Comparison of ENCODE assay signal across 8 cellular contexts in the genomic region with DNA sequence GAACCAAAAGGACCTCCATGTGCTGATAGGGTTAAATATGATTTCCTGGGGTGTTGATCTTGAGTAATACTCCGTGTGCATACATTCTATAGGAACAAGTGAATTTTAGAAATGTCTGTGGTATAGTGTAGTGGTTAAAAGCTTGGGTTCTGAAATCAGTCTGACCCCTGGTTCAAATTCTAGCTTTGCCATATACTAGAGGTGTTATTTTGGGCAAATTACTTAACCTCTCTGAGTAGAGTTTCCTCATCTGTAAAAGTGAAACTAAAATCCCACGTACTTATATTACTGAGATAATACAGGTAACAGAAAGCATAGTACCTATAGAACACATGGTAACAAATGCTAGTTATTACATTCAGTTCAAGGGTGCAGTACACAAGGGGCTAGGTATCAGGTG. TPM values are rescaled to one million over a fixed set of nuclear protein-coding genes. Genes with fewer than 3 reads are reported as not detected.
DNase-seq lines count a peak whose midpoint lies in the region; ATAC-seq and TF ChIP-seq lines count a peak whose summit lies in the region.
"Not testable (repeated sequence)": the region's sequence is repeated elsewhere in the genome, so short reads cannot be mapped to it uniquely, and the experiment has no call there.

No MANE protein-coding gene starts in this region.

- peak overlapping the region; percentile 89 to 93 for H3K27ac ChIP-seq in breast epithelium
- peak overlapping the region; percentile 92 for H3K27ac ChIP-seq in hepatocyte
- peak overlapping the region; percentile 71 for H3K27ac ChIP-seq in vagina

- not testable (repeated sequence) for H3K9me2 ChIP-seq in hepatocyte (replicated peaks; ENCODE audit: insufficient read depth)

- not testable (repeated sequence) for DNase-seq in WTC11 (ENCODE audit: low spot score); breast epithelium (ENCODE audit: low spot score in 2 of 2); hepatocyte (ENCODE audit: low spot score); progenitor cell of endocrine pancreas (ENCODE audit: low spot score, unreplicated experiment); vagina (ENCODE audit: extremely low spot score in 2 of 2)

- peak overlapping the region; percentile 72 for H3K4me2 ChIP-seq in hepatocyte

- WGBS in hepatocyte (ENCODE audit: low lambda C conversion rate, missing lambda C conversion rate) = 30% methylated on average over 1 of the region's 2 CpGs

- peaks cover 42% of the 10 kb centered on the region for H3K4me1 Mint-ChIP-seq in WTC11
- peaks cover 25% of the 10 kb centered on the region for H3K4me1 Mint-ChIP-seq in progenitor cell of endocrine pancreas (ENCODE audit: low read depth)

- peak overlapping the region; percentile 85 for H3K27ac Mint-ChIP-seq in WTC11
- H3K27ac Mint-ChIP-seq in progenitor cell of endocrine pancreas = peak overlapping the region; percentile 76

- not testable (repeated sequence) for H3K36me3 ChIP-seq in breast epithelium; hepatocyte (replicated peaks; ENCODE audit: insufficient read depth, low read depth); vagina

- H3K79me2 ChIP-seq in hepatocyte = peaks cover 56% of the 10 kb centered on the region

- TF ChIP-seq POLR2A in breast epithelium (IDR thresholded peaks at IDR 0.05); vagina (IDR thresholded peaks at IDR 0.05): not testable (repeated sequence)

- ATAC-seq in GM18867 (IDR thresholded peaks at IDR 0.05; ENCODE audit: unreplicated experiment) = peak; percentile 38
- peak; percentile 58 for ATAC-seq in HG02610 (IDR thresholded peaks at IDR 0.05; ENCODE audit: unreplicated experiment)
- ATAC-seq in HG03521 (IDR thresholded peaks at IDR 0.05; ENCODE audit: unreplicated experiment) = peak; percentile 31
- not testable (repeated sequence) for ATAC-seq in WTC11

- H3K9me3 ChIP-seq in breast epithelium; hepatocyte (ENCODE audit: low read depth); vagina: not testable (repeated sequence)

- H2AFZ ChIP-seq in hepatocyte = not testable (repeated sequence)

- POLR2A ChIA-PET in WTC11 (lab: Charles Lee) = not testable (repeated sequence)

- not testable (repeated sequence) for H3K4me3 Mint-ChIP-seq in WTC11; progenitor cell of endocrine pancreas (ENCODE audit: low read depth)

- intact Hi-C loops in breast epithelium (cut with DNase I; ENCODE audit: low total_unique reads); vagina (cut with DNase I): not testable (repeated sequence)

- H3K27me3 ChIP-seq in breast epithelium, hepatocyte, vagina: not testable (repeated sequence)

- not testable (repeated sequence) for H3K4me1 ChIP-seq in breast epithelium; hepatocyte (ENCODE audit: insufficient read depth)
- peaks cover 44% of the 10 kb centered on the region for H3K4me1 ChIP-seq in vagina

- H3K27me3 Mint-ChIP-seq in WTC11 (ENCODE audit: low read depth); progenitor cell of endocrine pancreas: not testable (repeated sequence)

- H3K9me3 Mint-ChIP-seq in WTC11; progenitor cell of endocrine pancreas (ENCODE audit: low read depth): not testable (repeated sequence)

- peak overlapping the region; percentile 7 to 48 (median 9) for H3K4me3 ChIP-seq in breast epithelium
- H3K4me3 ChIP-seq in hepatocyte, vagina: not testable (repeated sequence)

- CTCF ChIA-PET in WTC11 (lab: Charles Lee) = not testable (repeated sequence)

- TF ChIP-seq CTCF in WTC11 (IDR thresholded peaks at IDR 0.05); breast epithelium (IDR thresholded peaks at IDR 0.05); hepatocyte (IDR thresholded peaks at IDR 0.05; ENCODE audit: poor library complexity); progenitor cell of endocrine pancreas (IDR thresholded peaks at IDR 0.05; ENCODE audit: unreplicated experiment); vagina (IDR thresholded peaks at IDR 0.05): not testable (repeated sequence)

- not testable (repeated sequence) for H4K20me1 ChIP-seq in hepatocyte (ENCODE audit: insufficient read depth, poor library complexity, severe bottlenecking)

- H3K36me3 Mint-ChIP-seq in WTC11; progenitor cell of endocrine pancreas (ENCODE audit: insufficient read depth): not testable (repeated sequence)

RNA-seq across cellular contexts. Expression of a gene that starts 12.0 kb away (rescaled TPM):
- total RNA-seq in WTC11 (2021) (69.8 to 71.1 TPM (median 70.5 TPM) in 3 replicates), breast epithelium (100 to 1,000 TPM in 2 of 3 donors, 10 to 100 TPM in 1; 81.4 to 308 (median 303) TPM), hepatocyte (58.6 and 59.8 TPM in 2 replicates), progenitor cell of endocrine pancreas (108 and 113 TPM in 2 replicates), vagina (145 TPM)
- 21.0 and 24.5 TPM in 2 replicates for polyA plus RNA-seq in hepatocyte
